ENCODE assay signal across 12 cellular contexts in the genomic region with DNA sequence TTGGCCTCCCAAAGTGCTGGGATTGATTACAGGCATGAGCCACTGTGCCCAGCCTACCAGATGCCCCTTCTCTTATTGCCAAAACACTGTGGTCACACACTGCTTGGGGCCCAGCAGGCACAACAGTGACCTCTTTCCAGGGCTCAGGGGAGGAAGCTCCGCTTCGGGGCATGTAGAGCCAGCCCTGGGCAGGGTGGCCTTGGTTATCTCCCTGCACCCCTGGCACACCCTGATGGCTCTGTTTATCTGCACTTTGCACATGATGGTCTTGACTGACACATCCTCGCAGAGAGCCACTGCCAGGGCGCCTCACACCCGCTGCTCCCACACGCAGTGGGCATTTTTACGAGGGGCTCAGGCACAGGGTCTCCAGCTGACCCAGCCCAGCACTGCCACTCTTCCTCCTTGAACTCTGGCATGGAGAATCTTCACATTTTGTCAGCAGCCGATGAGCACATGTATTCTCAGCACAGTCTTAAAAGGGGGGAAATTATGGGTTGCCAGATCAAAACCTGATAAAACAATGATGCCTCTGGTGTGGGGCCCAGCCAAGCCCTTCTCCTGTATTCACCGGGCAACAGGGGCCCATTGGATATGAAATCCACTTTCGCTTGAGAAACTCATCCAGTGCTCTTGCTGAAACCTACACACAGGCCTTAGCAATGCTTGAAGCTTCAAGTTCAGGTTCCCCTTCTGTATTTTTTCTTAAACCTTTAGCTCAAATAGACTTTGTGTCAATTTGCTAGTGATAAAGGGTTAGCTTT. TPM values are rescaled to one million over a fixed set of nuclear protein-coding genes. Genes with fewer than 3 reads are reported as not detected.
A peak's percentile ranks its signal among the peaks of the same experiment; 100 is the strongest.
DNase-seq lines count a peak whose midpoint lies in the region; ATAC-seq, FAIRE-seq and TF ChIP-seq lines count a peak whose summit lies in the region.
"Had no signal": no experiment of that assay in that cellular context is flagged by ENCODE, and none has a peak within 500 bp of the region (broad histone marks: within the 10 kb centered on the region; RNA-seq: fewer than 3 reads in every experiment).

No MANE protein-coding gene starts in this region.

- no peaks in the 10 kb centered on the region for H3K27me3 ChIP-seq in H7 (ENCODE audit: control insufficient read depth, insufficient read depth, low read length)
- no peaks in the 10 kb centered on the region for H3K27me3 ChIP-seq in K562 (ENCODE audit: control insufficient read depth in 2 of 2, insufficient read depth in 2 of 2, low read length in 2 of 2)
- H3K27me3 ChIP-seq in gastrocnemius medialis: no peaks in the 10 kb centered on the region
- no peaks in the 10 kb centered on the region for H3K27me3 ChIP-seq in hepatocyte
- H3K27me3 ChIP-seq: uterus had no signal

- WGBS in K562 (ENCODE audit: insufficient coverage, low coverage, missing lambda C conversion rate): 42% methylated on average over 10 of the region's 10 CpGs
- 80% methylated on average over 10 of the region's 10 CpGs for WGBS in hepatocyte (ENCODE audit: low lambda C conversion rate, missing lambda C conversion rate)

- TF ChIP-seq CTCF in K562 (IDR thresholded peaks at IDR 0.05 in 2 of 3, conservative IDR thresholded peaks at IDR 0.05 in 1 of 3; ENCODE audit: insufficient read depth in 2 of 3, low read depth in 1 of 3, low read length in 3 of 3) (no peak), gastrocnemius medialis (IDR thresholded peaks at IDR 0.05 in 4 of 5, conservative IDR thresholded peaks at IDR 0.05 in 1 of 5) (no peak), hepatocyte (IDR thresholded peaks at IDR 0.05; ENCODE audit: poor library complexity) (no peak)

- H3K4me1 ChIP-seq in K562 (replicated peaks in 1 of 2; ENCODE audit: control insufficient read depth in 2 of 2, insufficient read depth in 2 of 2, low read length in 2 of 2): peaks cover 74 to 76% of the 10 kb centered on the region in 2 experiments
- peaks cover 95 to 96% of the 10 kb centered on the region in 2 donors for H3K4me1 ChIP-seq in gastrocnemius medialis
- peaks cover 11% of the 10 kb centered on the region for H3K4me1 ChIP-seq in hepatocyte (ENCODE audit: insufficient read depth)

- CTCF ChIA-PET in K562 (lab: Yijun Ruan, JAX; ENCODE audit: low intra/inter-chr PET ratio): no interaction called here

- BruUV-seq in K562 (replicated peaks; lab: Mats Ljungman, UMichigan): no TSS peak

- no peaks in the 10 kb centered on the region for H3K9me2 ChIP-seq in hepatocyte (replicated peaks; ENCODE audit: insufficient read depth)

- peak overlapping the region in 1 of 2 experiments; percentile 84; a peak in 2 of 4 replicates for H3K9ac ChIP-seq in K562 (ENCODE audit: insufficient read depth in 1 of 2, low read depth in 2 of 2, low read length in 2 of 2)

- DNase-seq in H7 (peak; percentile 12), OCI-M1 (lab: John Stamatoyannopoulos, UW) (peak; percentile 39), K562 (ENCODE audit: extremely low read depth in 1 of 4, low spot score in 3 of 4) (no peak), gastrocnemius medialis (no peak), hepatocyte (ENCODE audit: low spot score) (no peak)
- DNase-seq: left colon, NCI-H1048, NCI-H82, uterus had no signal

- H3K4me2 ChIP-seq in K562 (ENCODE audit: insufficient read depth, low read length) (peak overlapping the region; percentile 38; the same call in 1 of the 2 replicates), hepatocyte (no peak overlapping the region)

- intact Hi-C loops in K562 (cut with micrococcal nuclease): no loop called here
- intact Hi-C loops in gastrocnemius medialis (cut with DNase I; ENCODE audit: low total_unique reads): loop anchor here (5.0 kb wide), 1 partner anchor 35 kb away; no protein-coding TSS in a partner anchor

- TF ChIP-seq EP300 in K562 (IDR thresholded peaks at IDR 0.05; ENCODE audit: low read length): no peak

- ATAC-seq in K562: no peak
- ATAC-seq in gastrocnemius medialis: no peak
- ATAC-seq in HG03521 (IDR thresholded peaks at IDR 0.05; ENCODE audit: unreplicated experiment): no peak
- ATAC-seq in HG03108 (IDR thresholded peaks at IDR 0.05; ENCODE audit: unreplicated experiment): no peak
- ATAC-seq: left colon, SK-N-SH treated with all-trans-retinoic acid at 6 μM for 48 hours had no signal

- in situ Hi-C loops in K562 (cut with MboI) (no loop called here), gastrocnemius medialis (cut with MboI; ENCODE audit: low sequenced_read_pairs in 4 of 4) (no loop called here)

- H3K79me2 ChIP-seq in K562 (ENCODE audit: control insufficient read depth, insufficient read depth, low read length) (peaks cover 99% of the 10 kb centered on the region), hepatocyte (peaks cover 32% of the 10 kb centered on the region)

- peaks cover 9% of the 10 kb centered on the region for H3K9me1 ChIP-seq in K562 (ENCODE audit: control insufficient read depth, insufficient read depth, low read length)

- no peaks in the 10 kb centered on the region for H3K9me3 ChIP-seq in K562 (replicated peaks; ENCODE audit: control insufficient read depth, insufficient read depth, low read depth, low read length)
- H3K9me3 ChIP-seq in gastrocnemius medialis: no peaks in the 10 kb centered on the region
- no peaks in the 10 kb centered on the region for H3K9me3 ChIP-seq in hepatocyte (ENCODE audit: low read depth)
- H3K9me3 ChIP-seq: uterus had no signal

- H3K4me3 ChIP-seq in H7 (ENCODE audit: insufficient read depth, low read depth, low read length) (no peak overlapping the region), K562 (no peak overlapping the region), gastrocnemius medialis (no peak overlapping the region), hepatocyte (no peak overlapping the region)
- H3K4me3 ChIP-seq: uterus had no signal

- TF ChIP-seq POLR2A in K562 (conservative IDR thresholded peaks at IDR 0.05) (no peak), gastrocnemius medialis (IDR thresholded peaks at IDR 0.05) (no peak)

- H3K27ac ChIP-seq in K562 (ENCODE audit: extremely low read depth, low read depth, low read length) (peak overlapping the region; percentile 45; the same call in 2 of the 3 replicates), gastrocnemius medialis (peak overlapping the region; percentile 44 to 99 (median 84)), hepatocyte (no peak overlapping the region)

- H2AFZ ChIP-seq in K562 (ENCODE audit: low read depth, low read length) (no peak overlapping the region), hepatocyte (no peak overlapping the region)

- POLR2A ChIA-PET in K562 (lab: Yijun Ruan, JAX): interaction anchor here (0.6 to 1.7 kb wide), 3 partner anchors 12 to 369 kb away, joined by 3 to 10 read pairs (median 3); no protein-coding TSS in a partner anchor

- no peak for TF ChIP-seq RAD21 in K562 (CRISPR knock-in tag; conservative IDR thresholded peaks at IDR 0.05 in 1 of 2, IDR thresholded peaks at IDR 0.05 in 1 of 2)

- FAIRE-seq in K562 (lab: Jason Lieb, UNC): no peak

- H4K20me1 ChIP-seq in K562 (replicated peaks; ENCODE audit: control insufficient read depth, insufficient read depth, low read length) (peaks cover 33% of the 10 kb centered on the region), hepatocyte (ENCODE audit: insufficient read depth, poor library complexity, severe bottlenecking) (no peaks in the 10 kb centered on the region)

- H3K36me3 ChIP-seq in H7 (replicated peaks; ENCODE audit: control insufficient read depth, insufficient read depth, low read length): no peaks in the 10 kb centered on the region
- H3K36me3 ChIP-seq in K562 (ENCODE audit: control insufficient read depth, insufficient read depth, low read length): peaks cover 81% of the 10 kb centered on the region
- H3K36me3 ChIP-seq in gastrocnemius medialis: no peaks in the 10 kb centered on the region
- no peaks in the 10 kb centered on the region for H3K36me3 ChIP-seq in hepatocyte (replicated peaks; ENCODE audit: insufficient read depth, low read depth)
- H3K36me3 ChIP-seq: uterus had no signal

TF ChIP-seq in K562, 482 proteins besides CTCF, POLR2A, EP300 and RAD21 (continues in another document):
- TF ChIP-seq SMARCB1 (IDR thresholded peaks at IDR 0.05; ENCODE audit: insufficient read length, low read depth) (no peak), CBFA2T3 (IDR thresholded peaks at IDR 0.05) (peak; percentile 51), CBX5 (IDR thresholded peaks at IDR 0.05; ENCODE audit: borderline replicate concordance, low read depth) (no peak), TCF3 (CRISPR knock-in tag; IDR thresholded peaks at IDR 0.05) (peak; percentile 48)
- TF ChIP-seq, protein P1, sequence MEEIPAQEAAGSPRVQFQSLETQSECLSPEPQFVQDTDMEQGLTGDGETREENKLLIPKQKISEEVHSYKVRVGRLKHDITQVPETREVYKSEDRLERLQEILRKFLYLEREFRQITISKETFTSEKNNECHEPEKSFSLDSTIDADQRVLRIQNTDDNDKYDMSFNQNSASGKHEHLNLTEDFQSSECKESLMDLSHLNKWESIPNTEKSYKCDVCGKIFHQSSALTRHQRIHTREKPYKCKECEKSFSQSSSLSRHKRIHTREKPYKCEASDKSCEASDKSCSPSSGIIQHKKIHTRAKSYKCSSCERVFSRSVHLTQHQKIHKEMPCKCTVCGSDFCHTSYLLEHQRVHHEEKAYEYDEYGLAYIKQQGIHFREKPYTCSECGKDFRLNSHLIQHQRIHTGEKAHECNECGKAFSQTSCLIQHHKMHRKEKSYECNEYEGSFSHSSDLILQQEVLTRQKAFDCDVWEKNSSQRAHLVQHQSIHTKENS (CRISPR knock-in tag; IDR thresholded peaks at IDR 0.05): no peak

RNA-seq across cellular contexts. Expression of a gene that starts 5.9 kb away (rescaled TPM):
- 68.5 and 92.9 TPM in 2 replicates for total RNA-seq in H7 (2014; rRNA removed; shearing (Covaris generic))
- 120 and 158 TPM in 2 replicates for total RNA-seq in K562 (2011; cell fraction: chromatin; rRNA removed; ENCODE audit: low replicate concordance)
- 166 and 169 TPM in 2 replicates for total RNA-seq in K562 (2011; cell fraction: nucleolus; rRNA removed)
- total RNA-seq in K562 (2011; cell fraction: nucleoplasm; rRNA removed): 154 and 197 TPM in 2 replicates
- total RNA-seq in K562 (2014; rRNA removed): 282 and 367 TPM in 2 replicates
- 121 and 155 TPM in 2 replicates for total RNA-seq in K562 (2014; rRNA removed; fragmentation: Illumina TruSeq; extraction: Trizol)
- total RNA-seq in K562 (2015; rRNA removed; fragmentation: Illumina TruSeq; extraction: Trizol): 174 and 181 TPM in 2 replicates
- total RNA-seq in K562 (2021): 194 and 210 TPM in 2 replicates
- polyA plus RNA-seq in K562 (2011; rRNA removed): 241 and 252 TPM in 2 replicates
- polyA plus RNA-seq in K562 (2011; cell fraction: cytosol; rRNA removed): 439 and 540 TPM in 2 replicates
- 132 and 178 TPM in 2 replicates for polyA plus RNA-seq in K562 (2011; cell fraction: nucleus; rRNA removed)
- 183 and 349 TPM in 2 replicates for polyA plus RNA-seq in K562 (2012)
- polyA plus RNA-seq in K562 (2014; fragmentation: Illumina TruSeq; extraction: Trizol): 202 and 211 TPM in 2 replicates
- 10 to 100 TPM; 50.6 to 53.7 TPM for polyA plus RNA-seq in K562 (2014; fragmentation: Nextera tagmentation; extraction: Ambion mirVana)
- polyA plus RNA-seq in K562 (2014; rRNA removed): 229 and 299 TPM in 2 replicates
- 144 and 198 TPM in 2 replicates for polyA minus RNA-seq in K562 (2011; rRNA and poly(A)+ RNA removed)
- polyA minus RNA-seq in K562 (2011; cell fraction: cytosol; rRNA and poly(A)+ RNA removed): 95.9 and 113 TPM in 2 replicates
- 29.8 and 52.5 TPM in 2 replicates for polyA minus RNA-seq in K562 (2011; cell fraction: nucleus; rRNA and poly(A)+ RNA removed)
- total RNA-seq in gastrocnemius medialis: 10 to 100 TPM; 66.3 to 82.0 (median 71.9) TPM
- 35.0 and 46.9 TPM in 2 replicates for total RNA-seq in hepatocyte
- 84.2 and 87.7 TPM in 2 replicates for polyA plus RNA-seq in hepatocyte

Comparison
In these comparisons a context has a peak if more than half of its experiments do, and no peak if none do; other contexts are left out.
1. DNase-seq: peak in H7 (single experiment) and OCI-M1 (single experiment); none in K562 (0 of 4), gastrocnemius medialis (0 of 2) and hepatocyte (single experiment).